9 cellular contexts compared by ENCODE assay signal in the genomic region with DNA sequence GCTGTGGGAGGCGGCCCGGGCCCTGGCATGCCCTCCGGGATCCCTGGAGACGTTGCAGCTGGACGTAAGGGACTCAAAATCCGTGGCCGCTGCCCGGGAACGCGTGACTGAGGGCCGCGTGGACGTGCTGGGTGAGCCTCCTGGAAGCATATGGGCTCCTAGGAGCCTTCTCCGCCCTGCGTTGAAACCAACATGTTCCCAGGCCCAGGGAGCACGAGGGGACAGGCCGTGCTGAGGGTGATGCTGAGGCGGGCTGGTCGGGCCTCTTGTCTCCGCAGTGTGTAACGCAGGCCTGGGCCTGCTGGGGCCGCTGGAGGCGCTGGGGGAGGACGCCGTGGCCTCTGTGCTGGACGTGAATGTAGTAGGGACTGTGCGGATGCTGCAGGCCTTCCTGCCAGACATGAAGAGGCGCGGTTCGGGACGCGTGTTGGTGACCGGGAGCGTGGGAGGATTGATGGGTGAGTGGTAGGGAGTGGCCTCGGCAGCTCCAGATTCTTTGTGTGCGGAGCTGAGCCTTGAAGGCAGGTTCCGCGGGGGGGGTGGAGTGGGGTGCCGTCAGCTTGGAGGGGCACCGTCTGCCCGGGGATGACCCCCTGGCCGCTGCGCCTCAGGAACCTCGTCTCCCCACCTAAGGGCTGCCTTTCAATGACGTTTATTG. TPM values are rescaled to one million over a fixed set of nuclear protein-coding genes. Genes with fewer than 3 reads are reported as not detected.
DNase-seq lines count a peak whose midpoint lies in the region; ATAC-seq and TF ChIP-seq lines count a peak whose summit lies in the region.
"Had no signal": no experiment of that assay in that cellular context is flagged by ENCODE, and none has a peak within 500 bp of the region (broad histone marks: within the 10 kb centered on the region; RNA-seq: fewer than 3 reads in every experiment).

No MANE protein-coding gene starts in this region.

- no peak for DNase-seq in activated T-cell treated with anti-CD3 and anti-CD28 coated beads, Interleukin-2, amount 50 U/mL, for 24 hours
- DNase-seq in activated T-cell treated with anti-CD3 and anti-CD28 coated beads, Interleukin-2, amount 50 U/mL, for 1 hour = no peak
- DNase-seq in suprapubic skin (ENCODE audit: low spot score in 2 of 2) (no peak), NCI-H187 (lab: John Stamatoyannopoulos, UW) (no peak), GM13977 (ENCODE audit: low spot score) (no peak), cerebellar nuclear complex (lab: John Stamatoyannopoulos, UW) (no peak)
- DNase-seq: NCI-H2081 treated with DMSO at 0.1 percent for 48 hours had no signal

- H3K9me3 ChIP-seq in iPS-18c (ENCODE audit: control insufficient read depth, insufficient read depth, low read length) = no peaks in the 10 kb centered on the region
- H3K9me3 ChIP-seq in suprapubic skin = no peaks in the 10 kb centered on the region

- no peaks in the 10 kb centered on the region for H3K36me3 ChIP-seq in suprapubic skin

- peak overlapping the region; percentile 92; the same call in 1 of the 2 replicates for H3K4me3 ChIP-seq in iPS-18c (ENCODE audit: insufficient read depth, low read depth, low read length)
- peak overlapping the region; percentile 88 for H3K4me3 ChIP-seq in suprapubic skin

- H3K36me3 Mint-ChIP-seq in activated T-cell treated with anti-CD3 and anti-CD28 coated beads, Interleukin-2, amount 50 U/mL, for 24 hours (ENCODE audit: low read depth) = peaks cover 16% of the 10 kb centered on the region
- no peaks in the 10 kb centered on the region for H3K36me3 Mint-ChIP-seq in activated T-helper 17 cell treated with anti-CD3 and anti-CD28 coated beads, Interleukin-2, amount 50 U/mL, for 72 hours (ENCODE audit: low read depth)

- 54% methylated on average over 35 of the region's 45 CpGs for WGBS in suprapubic skin

- H3K4me1 Mint-ChIP-seq in activated T-cell treated with anti-CD3 and anti-CD28 coated beads, Interleukin-2, amount 50 U/mL, for 24 hours (ENCODE audit: low read depth) = peaks cover 33% of the 10 kb centered on the region
- H3K4me1 Mint-ChIP-seq in activated T-helper 17 cell treated with anti-CD3 and anti-CD28 coated beads, Interleukin-2, amount 50 U/mL, for 72 hours = peaks cover 5% of the 10 kb centered on the region

- H3K4me3 Mint-ChIP-seq in activated T-cell treated with anti-CD3 and anti-CD28 coated beads, Interleukin-2, amount 50 U/mL, for 24 hours = peak overlapping the region; percentile 89
- H3K4me3 Mint-ChIP-seq in activated T-helper 17 cell treated with anti-CD3 and anti-CD28 coated beads, Interleukin-2, amount 50 U/mL, for 72 hours = peak overlapping the region; percentile 89

- no peaks in the 10 kb centered on the region for H3K27me3 ChIP-seq in suprapubic skin

- ATAC-seq in activated T-helper 17 cell treated with anti-CD3 and anti-CD28 coated beads, Interleukin-2, amount 50 U/mL, for 72 hours (replicated peaks) = no peak

- no peaks in the 10 kb centered on the region for H3K27me3 Mint-ChIP-seq in activated T-cell treated with anti-CD3 and anti-CD28 coated beads, Interleukin-2, amount 50 U/mL, for 24 hours
- H3K27me3 Mint-ChIP-seq in activated T-helper 17 cell treated with anti-CD3 and anti-CD28 coated beads, Interleukin-2, amount 50 U/mL, for 72 hours = no peaks in the 10 kb centered on the region

- in situ Hi-C loops in GM13977 (cut with MboI; ENCODE audit: low pct_unique_long_range_greater_than_20kb, low sequenced_read_pairs, unreplicated experiment) = loop anchor here (25.0 kb wide), 1 partner anchor 384 kb away; no protein-coding TSS in a partner anchor

- peak overlapping the region; percentile 81 for H3K27ac ChIP-seq in suprapubic skin

- TF ChIP-seq CTCF in suprapubic skin (IDR thresholded peaks at IDR 0.05) (no peak), GM13977 (IDR thresholded peaks at IDR 0.05; ENCODE audit: extremely low read depth, insufficient read depth, missing control alignments) (no peak)

- peak overlapping the region; percentile 93 for H3K27ac Mint-ChIP-seq in activated T-cell treated with anti-CD3 and anti-CD28 coated beads, Interleukin-2, amount 50 U/mL, for 24 hours
- H3K27ac Mint-ChIP-seq in activated T-helper 17 cell treated with anti-CD3 and anti-CD28 coated beads, Interleukin-2, amount 50 U/mL, for 72 hours = no peak overlapping the region

- H3K9me3 Mint-ChIP-seq in activated T-cell treated with anti-CD3 and anti-CD28 coated beads, Interleukin-2, amount 50 U/mL, for 24 hours = no peaks in the 10 kb centered on the region
- H3K9me3 Mint-ChIP-seq in activated T-helper 17 cell treated with anti-CD3 and anti-CD28 coated beads, Interleukin-2, amount 50 U/mL, for 72 hours = no peaks in the 10 kb centered on the region

- TF ChIP-seq POLR2A in suprapubic skin (IDR thresholded peaks at IDR 0.05) = no peak

- TF ChIP-seq EP300 in suprapubic skin (IDR thresholded peaks at IDR 0.05) = no peak

- peaks cover 38% of the 10 kb centered on the region for H3K4me1 ChIP-seq in suprapubic skin

RNA-seq across cellular contexts. Expression of a gene that starts 0.6 kb away (rescaled TPM):
- under 1 TPM; 0.82 to 0.90 TPM for total RNA-seq in activated T-helper 17 cell treated with anti-CD3 and anti-CD28 coated beads, Interleukin-2, amount 50 U/mL, for 72 hours
- total RNA-seq in suprapubic skin = 1 to 10 TPM; 1.2 to 8.8 (median 3.2) TPM

RNA-seq across cellular contexts. Expression of a gene that starts 8.7 kb away (rescaled TPM):
- total RNA-seq in activated T-helper 17 cell treated with anti-CD3 and anti-CD28 coated beads, Interleukin-2, amount 50 U/mL, for 72 hours = 100 to 1,000 TPM in 1 of 2 donors, 10 to 100 TPM in 1; 76.7 to 108 TPM
- 10 to 100 TPM; 41.1 to 54.0 (median 46.0) TPM for total RNA-seq in suprapubic skin

RNA-seq across cellular contexts. Expression of a gene that starts 13.6 kb away (rescaled TPM):
- total RNA-seq in activated T-helper 17 cell treated with anti-CD3 and anti-CD28 coated beads, Interleukin-2, amount 50 U/mL, for 72 hours = 10 to 100 TPM; 46.2 to 57.8 TPM
- 10 to 100 TPM; 34.7 to 62.5 (median 44.3) TPM for total RNA-seq in suprapubic skin

RNA-seq across cellular contexts. Expression of a gene that starts 17.2 kb away (rescaled TPM):
- total RNA-seq in activated T-helper 17 cell treated with anti-CD3 and anti-CD28 coated beads, Interleukin-2, amount 50 U/mL, for 72 hours = 10 to 100 TPM in 1 of 2 donors, 1 to 10 TPM in 1; 8.4 to 11.0 TPM
- total RNA-seq in suprapubic skin = 10 to 100 TPM; 19.8 to 40.1 (median 30.4) TPM

RNA-seq across cellular contexts. Expression of a gene that starts 24.2 kb away (rescaled TPM):
- total RNA-seq in activated T-helper 17 cell treated with anti-CD3 and anti-CD28 coated beads, Interleukin-2, amount 50 U/mL, for 72 hours = 10 to 100 TPM; 25.9 to 34.2 TPM
- 1 to 10 TPM; 2.3 to 4.0 (median 3.6) TPM for total RNA-seq in suprapubic skin
